14 cellular contexts compared by ENCODE assay signal in the genomic region with DNA sequence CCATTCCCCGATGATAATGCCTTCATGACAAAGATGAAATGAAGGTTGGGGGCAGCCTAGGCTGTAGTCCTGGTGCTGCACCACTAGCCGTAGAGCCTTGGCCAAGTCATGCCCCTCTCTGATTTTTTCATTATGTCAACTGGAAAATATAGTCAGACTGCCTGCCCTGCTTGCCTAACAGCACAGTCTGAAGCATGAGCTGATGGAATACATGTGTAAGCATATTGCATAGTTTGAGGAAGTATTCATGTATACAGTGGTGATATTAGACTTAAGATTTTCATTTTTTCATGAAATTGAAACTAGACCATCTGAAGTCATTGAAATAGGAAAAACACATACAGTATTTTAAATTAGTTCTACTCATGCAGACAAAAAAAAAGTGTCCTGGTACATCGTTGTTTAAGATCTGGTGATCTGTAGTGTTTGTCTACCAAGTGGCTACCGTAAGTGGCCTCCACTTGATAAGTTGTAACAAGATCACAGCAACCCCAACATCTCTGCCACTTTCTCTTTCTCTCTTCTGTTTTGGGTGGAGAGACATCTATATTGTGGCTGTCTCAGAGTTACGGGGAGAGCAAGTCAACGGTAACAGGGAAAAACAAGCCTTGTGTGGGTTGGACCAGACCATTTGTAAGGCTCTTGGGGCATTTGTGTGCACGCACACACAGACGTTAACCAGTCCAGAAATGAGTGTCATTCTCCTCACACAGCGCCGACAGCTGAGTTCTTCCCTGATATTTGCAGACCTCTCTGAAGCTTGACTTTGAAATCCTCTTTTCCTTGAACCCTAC.
A peak's percentile ranks its signal among the peaks of the same experiment; 100 is the strongest.
DNase-seq lines count a peak whose midpoint lies in the region; ATAC-seq, FAIRE-seq and TF ChIP-seq lines count a peak whose summit lies in the region.
"Had no signal": no experiment of that assay in that cellular context is flagged by ENCODE, and none has a peak within 500 bp of the region (broad histone marks: within the 10 kb centered on the region; RNA-seq: fewer than 3 reads in every experiment).

No MANE protein-coding gene starts in this region.

- no peak for TF ChIP-seq CTCF in MM.1S (IDR thresholded peaks at IDR 0.05; ENCODE audit: low read length)

- no peak for FAIRE-seq in HTR-8/SVneo (lab: Jason Lieb, UNC)

- peaks cover 21 to 42% of the 10 kb centered on the region in 2 donors for H3K4me1 Mint-ChIP-seq in stimulated activated naive B cell treated with anti-CD40 and anti-IgM and Interleukin-4, amounts not matched to agents 10 μg/mL and 1 μg/mL and 100 μg/mL, for 72 hours
- H3K4me1 Mint-ChIP-seq: activated CD8-positive, alpha-beta memory T cell treated with anti-CD3 and anti-CD28 coated beads, Interleukin-2, amount 10 ng/mL, durations not matched to agents 7 days and 5 days; activated naive CD8-positive, alpha-beta T cell treated with anti-CD3 and anti-CD28 coated beads, Interleukin-2, amount 10 ng/mL, durations not matched to agents 7 days and 5 days had no signal

- H3K79me2 ChIP-seq in MM.1S (ENCODE audit: low read length): no peaks in the 10 kb centered on the region

- H3K36me3 ChIP-seq in MM.1S (replicated peaks; ENCODE audit: insufficient read depth, low read length): no peaks in the 10 kb centered on the region
- H3K36me3 ChIP-seq: sigmoid colon, suprapubic skin had no signal

- peak; percentile 16 for DNase-seq in stimulated activated naive B cell treated with anti-CD40 and anti-IgM and Interleukin-4, amounts not matched to agents 10 μg/mL and 1 μg/mL and 100 μg/mL, for 72 hours
- DNase-seq in HTR-8/SVneo (ENCODE audit: insufficient read length, low spot score) (no peak), MM.1S (no peak)
- no peak for DNase-seq in activated CD4-positive, alpha-beta T cell treated with anti-CD3 and anti-CD28 coated beads, Interleukin-2, amount 50 U/mL, for 4 hours
- DNase-seq: activated CD8-positive, alpha-beta memory T cell treated with anti-CD3 and anti-CD28 coated beads, Interleukin-2, amount 10 ng/mL, durations not matched to agents 7 days and 5 days; activated naive CD8-positive, alpha-beta T cell treated with anti-CD3 and anti-CD28 coated beads, Interleukin-2, amount 10 ng/mL, durations not matched to agents 7 days and 5 days; CD8-positive, alpha-beta T cell; SHP77 treated with DMSO at 0.1 percent for 48 hours; sigmoid colon had no signal

- H3K27me3 Mint-ChIP-seq in stimulated activated naive B cell treated with anti-CD40 and anti-IgM and Interleukin-4, amounts not matched to agents 10 μg/mL and 1 μg/mL and 100 μg/mL, for 72 hours: no peaks in the 10 kb centered on the region
- H3K27me3 Mint-ChIP-seq: activated CD8-positive, alpha-beta memory T cell treated with anti-CD3 and anti-CD28 coated beads, Interleukin-2, amount 10 ng/mL, durations not matched to agents 7 days and 5 days had no signal

- ATAC-seq in GM19025 (IDR thresholded peaks at IDR 0.05; ENCODE audit: low read depth, unreplicated experiment): peak; percentile 50
- ATAC-seq in HG02588 (IDR thresholded peaks at IDR 0.05; ENCODE audit: unreplicated experiment): peak; percentile 71
- ATAC-seq in HG03432 (IDR thresholded peaks at IDR 0.05; ENCODE audit: unreplicated experiment): peak; percentile 77
- ATAC-seq in stimulated activated naive B cell treated with anti-CD40 and anti-IgM and Interleukin-4, amounts not matched to agents 10 μg/mL and 1 μg/mL and 100 μg/mL, for 72 hours (replicated peaks): peak; percentile 75 to 81
- ATAC-seq: activated CD8-positive, alpha-beta memory T cell treated with anti-CD3 and anti-CD28 coated beads, Interleukin-2, amount 10 ng/mL, durations not matched to agents 7 days and 5 days; CD8-positive, alpha-beta T cell had no signal

- no peaks in the 10 kb centered on the region for H3K9me2 ChIP-seq in MM.1S (replicated peaks; ENCODE audit: insufficient read depth, low read length)

- no peak overlapping the region for H2AFZ ChIP-seq in MM.1S (ENCODE audit: low read length)

- no peaks in the 10 kb centered on the region for H3K9me3 Mint-ChIP-seq in stimulated activated naive B cell treated with anti-CD40 and anti-IgM and Interleukin-4, amounts not matched to agents 10 μg/mL and 1 μg/mL and 100 μg/mL, for 72 hours
- H3K9me3 Mint-ChIP-seq: activated naive CD8-positive, alpha-beta T cell treated with anti-CD3 and anti-CD28 coated beads, Interleukin-2, amount 10 ng/mL, durations not matched to agents 7 days and 5 days; CD8-positive, alpha-beta T cell had no signal

- H3K36me3 Mint-ChIP-seq in stimulated activated naive B cell treated with anti-CD40 and anti-IgM and Interleukin-4, amounts not matched to agents 10 μg/mL and 1 μg/mL and 100 μg/mL, for 72 hours: no peaks in the 10 kb centered on the region
- H3K36me3 Mint-ChIP-seq: activated CD8-positive, alpha-beta memory T cell treated with anti-CD3 and anti-CD28 coated beads, Interleukin-2, amount 10 ng/mL, durations not matched to agents 7 days and 5 days; activated naive CD8-positive, alpha-beta T cell treated with anti-CD3 and anti-CD28 coated beads, Interleukin-2, amount 10 ng/mL, durations not matched to agents 7 days and 5 days; CD8-positive, alpha-beta T cell had no signal

- H3K4me3 Mint-ChIP-seq in stimulated activated naive B cell treated with anti-CD40 and anti-IgM and Interleukin-4, amounts not matched to agents 10 μg/mL and 1 μg/mL and 100 μg/mL, for 72 hours: peak overlapping the region in 1 of 2 donors; percentile 14
- H3K4me3 Mint-ChIP-seq: activated CD8-positive, alpha-beta memory T cell treated with anti-CD3 and anti-CD28 coated beads, Interleukin-2, amount 10 ng/mL, durations not matched to agents 7 days and 5 days; activated naive CD8-positive, alpha-beta T cell treated with anti-CD3 and anti-CD28 coated beads, Interleukin-2, amount 10 ng/mL, durations not matched to agents 7 days and 5 days; CD8-positive, alpha-beta T cell had no signal

- no peaks in the 10 kb centered on the region for H3F3A ChIP-seq in MM.1S (ENCODE audit: insufficient read depth, low read length)

- H3K9me3 ChIP-seq in MM.1S (replicated peaks; ENCODE audit: insufficient read depth, low read length): no peaks in the 10 kb centered on the region
- H3K9me3 ChIP-seq: sigmoid colon, suprapubic skin had no signal

- no peaks in the 10 kb centered on the region for H3K4me1 ChIP-seq in MM.1S (ENCODE audit: low read length)
- H3K4me1 ChIP-seq: sigmoid colon had no signal

- H3K4me3 ChIP-seq in MM.1S (ENCODE audit: low read length): no peak overlapping the region
- H3K4me3 ChIP-seq: coronary artery, sigmoid colon, suprapubic skin had no signal

- H3K27ac ChIP-seq in MM.1S (ENCODE audit: low read length): no peak overlapping the region
- H3K27ac ChIP-seq: coronary artery, sigmoid colon, suprapubic skin had no signal

- no peaks in the 10 kb centered on the region for H3K27me3 ChIP-seq in MM.1S (replicated peaks; ENCODE audit: insufficient read depth, low read length)
- H3K27me3 ChIP-seq: sigmoid colon, suprapubic skin had no signal

- H3K27ac Mint-ChIP-seq in stimulated activated naive B cell treated with anti-CD40 and anti-IgM and Interleukin-4, amounts not matched to agents 10 μg/mL and 1 μg/mL and 100 μg/mL, for 72 hours: peak overlapping the region; percentile 39
- H3K27ac Mint-ChIP-seq: activated CD8-positive, alpha-beta memory T cell treated with anti-CD3 and anti-CD28 coated beads, Interleukin-2, amount 10 ng/mL, durations not matched to agents 7 days and 5 days; CD8-positive, alpha-beta T cell had no signal

- no peaks in the 10 kb centered on the region for H4K20me1 ChIP-seq in MM.1S (ENCODE audit: insufficient read depth, low read length)

- H3K9ac ChIP-seq in MM.1S (ENCODE audit: low read length): no peak overlapping the region

- H3K4me2 ChIP-seq in MM.1S (ENCODE audit: low read depth, low read length): no peak overlapping the region
